11 cellular contexts compared by ENCODE assay signal in genomic region chr15:75065851-75066509, GRCh38. TPM values are rescaled to one million over a fixed set of nuclear protein-coding genes. Genes with fewer than 3 reads are reported as not detected.
DNase-seq lines count a peak whose midpoint lies in the region; ATAC-seq, FAIRE-seq and TF ChIP-seq lines count a peak whose summit lies in the region.
"Had no signal": no experiment of that assay in that cellular context is flagged by ENCODE, and none has a peak within 500 bp of the region (broad histone marks: within the 10 kb centered on the region; RNA-seq: fewer than 3 reads in every experiment).

No MANE protein-coding gene starts in this region.

- peak; percentile 29 for ATAC-seq in Right ventricle myocardium inferior
- peak; percentile 58 for ATAC-seq in RWPE2 (ENCODE audit: low read depth)
- no peak for ATAC-seq in GM19023 (IDR thresholded peaks at IDR 0.05; ENCODE audit: unreplicated experiment)

- peaks cover 3% of the 10 kb centered on the region for H3K36me3 Mint-ChIP-seq in type B pancreatic cell

- DNase-seq in Right ventricle myocardium inferior (ENCODE audit: missing footprints) (no peak), cardiac septum (ENCODE audit: low spot score) (no peak), RWPE2 (ENCODE audit: low spot score) (no peak), fibroblast of the aortic adventitia (ENCODE audit: low read depth) (peak; percentile 82), type B pancreatic cell (ENCODE audit: extremely low spot score, unreplicated experiment) (no peak), RCC 7860 (ENCODE audit: low spot score) (no peak), NCI-H510A (lab: John Stamatoyannopoulos, UW) (no peak)
- DNase-seq: NCI-H2227 treated with DMSO at 0.1 percent for 48 hours, T-helper 9 cell had no signal

- peak overlapping the region; percentile 24 for H3K4me3 Mint-ChIP-seq in type B pancreatic cell

- no peaks in the 10 kb centered on the region for H3K36me3 ChIP-seq in RWPE2 (ENCODE audit: low read depth)

- no peaks in the 10 kb centered on the region for H3K27me3 ChIP-seq in RWPE2 (ENCODE audit: insufficient read depth, poor library complexity, severe bottlenecking)
- H3K27me3 ChIP-seq: dorsolateral prefrontal cortex had no signal

- H3K9me3 ChIP-seq in RWPE2 (ENCODE audit: severe bottlenecking) = no peaks in the 10 kb centered on the region

- TF ChIP-seq CTCF in RWPE2 (IDR thresholded peaks at IDR 0.05; ENCODE audit: poor library complexity, severe bottlenecking) (no peak), fibroblast of the aortic adventitia (IDR thresholded peaks at IDR 0.05; ENCODE audit: insufficient read depth, low read length) (no peak), type B pancreatic cell (conservative IDR thresholded peaks at IDR 0.05) (no peak)

- intact Hi-C loops in Right ventricle myocardium inferior (cut with DNase I) = no loop called here
- intact Hi-C loops in cardiac septum (cut with DNase I) = no loop called here

- peak overlapping the region; percentile 80 for H3K27ac Mint-ChIP-seq in type B pancreatic cell

- H3K4me3 ChIP-seq in RWPE2 (ENCODE audit: severe bottlenecking) = no peak overlapping the region
- H3K4me3 ChIP-seq in fibroblast of the aortic adventitia (ENCODE audit: low read depth, low read length) = no peak overlapping the region
- H3K4me3 ChIP-seq: dorsolateral prefrontal cortex had no signal

- H3K4me1 ChIP-seq in RWPE2 (ENCODE audit: insufficient read depth, poor library complexity, severe bottlenecking) = peaks cover 22% of the 10 kb centered on the region

- FAIRE-seq in RCC 7860 (lab: Jason Lieb, UNC) = no peak

- H3K27me3 Mint-ChIP-seq in type B pancreatic cell = no peaks in the 10 kb centered on the region

- H3K9me3 Mint-ChIP-seq in type B pancreatic cell = peaks cover 4% of the 10 kb centered on the region

- H3K27ac ChIP-seq in RWPE2 (ENCODE audit: poor library complexity, severe bottlenecking) = peak overlapping the region; percentile 20

- peaks cover 25% of the 10 kb centered on the region for H3K4me1 Mint-ChIP-seq in type B pancreatic cell (ENCODE audit: unreplicated experiment)

RNA-seq across cellular contexts. Expression of gene PPCDC, which starts 42.6 kb away (rescaled TPM):
- 5.2 TPM for total RNA-seq in Right ventricle myocardium inferior
- total RNA-seq in cardiac septum = 7.2 TPM
- total RNA-seq in fibroblast of the aortic adventitia (ENCODE audit: low replicate concordance) = 2.5 and 11.8 TPM in 2 replicates
- total RNA-seq in type B pancreatic cell (ENCODE audit: low replicate concordance) = 19.1 and 23.6 TPM in 2 replicates
